In genomic region chr17:72616457-72616856, GRCh38 we compare ENCODE assay signal across 23 cellular contexts.
DNase-seq lines count a peak whose midpoint lies in the region; ATAC-seq and TF ChIP-seq lines count a peak whose summit lies in the region.
"Had no signal": no experiment of that assay in that cellular context is flagged by ENCODE, and none has a peak within 500 bp of the region (broad histone marks: within the 10 kb centered on the region; RNA-seq: fewer than 3 reads in every experiment).

No MANE protein-coding gene starts in this region.

- DNase-seq in GM23338 (ENCODE audit: low spot score) = no peak
- DNase-seq in iPS-NIHi11 (ENCODE audit: low spot score) = peak; percentile 48
- no peak for DNase-seq in SK-N-DZ (ENCODE audit: low spot score)
- no peak for DNase-seq in activated CD4-positive, alpha-beta T cell treated with anti-CD3 and anti-CD28 coated beads, Interleukin-2, amount 10 ng/mL, durations not matched to agents 24 days and 14 days
- no peak for DNase-seq in activated CD4-positive, alpha-beta T cell treated with anti-CD3 and anti-CD28 coated beads for 48 hours
- no peak for DNase-seq in NCI-H510A treated with DMSO at 0.1 percent for 48 hours (lab: John Stamatoyannopoulos, UW)
- DNase-seq: ACHN; CD4-positive, alpha-beta T cell; COR-L47; DND-41; HFFc6; MM.1S; NCI-H1092; NCI-H146; NCI-H2029; NCI-H226; NCI-H524; NCI-H82; Peyer's patch; SJCRH30 had no signal

- no peaks in the 10 kb centered on the region for H3K36me3 ChIP-seq in GM23338 (ENCODE audit: insufficient read depth)
- H3K36me3 ChIP-seq: BLaER1, Peyer's patch, SJCRH30 had no signal

- H3K4me1 ChIP-seq in GM23338 (ENCODE audit: insufficient read depth) = 0 out of 2 replicates have a peak, but pooled peaks cover 8% of the 10 kb centered on the region
- H3K4me1 ChIP-seq: SJCRH30 had no signal

- no peak overlapping the region for H2AFZ ChIP-seq in GM23338

- H4K20me1 ChIP-seq in GM23338 (replicated peaks; ENCODE audit: insufficient read depth) = no peaks in the 10 kb centered on the region
- H4K20me1 ChIP-seq: BLaER1 had no signal

- peaks cover 21% of the 10 kb centered on the region; the same call in 2 of the 3 replicates for H3K4me1 Mint-ChIP-seq in GM23338
- H3K4me1 Mint-ChIP-seq in activated CD4-positive, alpha-beta T cell treated with anti-CD3 and anti-CD28 coated beads, Interleukin-2, amount 10 ng/mL, durations not matched to agents 24 days and 14 days = peaks cover 23% of the 10 kb centered on the region

- H3K27ac ChIP-seq in GM23338 (ENCODE audit: low read depth) (no peak overlapping the region), VCaP (peak overlapping the region; percentile 95)
- H3K27ac ChIP-seq: BLaER1, SJCRH30 had no signal

- no peak overlapping the region for H3K27ac Mint-ChIP-seq in GM23338
- no peak overlapping the region for H3K27ac Mint-ChIP-seq in activated CD4-positive, alpha-beta T cell treated with anti-CD3 and anti-CD28 coated beads, Interleukin-2, amount 10 ng/mL, durations not matched to agents 24 days and 14 days
- H3K27ac Mint-ChIP-seq: HFFc6 had no signal

- intact Hi-C loops in activated CD4-positive, alpha-beta T cell treated with anti-CD3 and anti-CD28 coated beads, Interleukin-2, amount 10 ng/mL, durations not matched to agents 24 days and 14 days (cut with micrococcal nuclease) = no loop called here

- H3K4me2 ChIP-seq in GM23338 = no peak overlapping the region
- H3K4me2 ChIP-seq: BLaER1 had no signal

- TF ChIP-seq CTCF in GM23338 (conservative IDR thresholded peaks at IDR 0.05; ENCODE audit: low read depth in 2 of 2) (no peak), VCaP (conservative IDR thresholded peaks at IDR 0.05) (no peak)

- H3K27me3 Mint-ChIP-seq in GM23338 (ENCODE audit: insufficient read depth, low read depth, poor library complexity) = peaks cover 13% of the 10 kb centered on the region
- H3K27me3 Mint-ChIP-seq in activated CD4-positive, alpha-beta T cell treated with anti-CD3 and anti-CD28 coated beads, Interleukin-2, amount 10 ng/mL, durations not matched to agents 24 days and 14 days = peaks cover 43% of the 10 kb centered on the region

- no peaks in the 10 kb centered on the region for H3K79me2 ChIP-seq in GM23338 (replicated peaks; ENCODE audit: insufficient read depth)

- no peaks in the 10 kb centered on the region for H3F3A ChIP-seq in GM23338 (replicated peaks; ENCODE audit: low read depth)

- ATAC-seq in GM23338 = peak; percentile 58
- ATAC-seq: K562 had no signal

- no peaks in the 10 kb centered on the region for H3K9me3 Mint-ChIP-seq in GM23338
- H3K9me3 Mint-ChIP-seq in activated CD4-positive, alpha-beta T cell treated with anti-CD3 and anti-CD28 coated beads, Interleukin-2, amount 10 ng/mL, durations not matched to agents 24 days and 14 days = no peaks in the 10 kb centered on the region
- H3K9me3 Mint-ChIP-seq: CD4-positive, alpha-beta T cell; HFFc6 had no signal

- H3K4me3 ChIP-seq in GM23338 = no peak overlapping the region
- H3K4me3 ChIP-seq: BLaER1, K562, Peyer's patch, SJCRH30 had no signal

- H3K27me3 ChIP-seq in GM23338 (ENCODE audit: insufficient read depth) = no peaks in the 10 kb centered on the region
- H3K27me3 ChIP-seq: BLaER1, Peyer's patch had no signal

- no peak overlapping the region for H3K4me3 Mint-ChIP-seq in GM23338
- no peak overlapping the region for H3K4me3 Mint-ChIP-seq in activated CD4-positive, alpha-beta T cell treated with anti-CD3 and anti-CD28 coated beads, Interleukin-2, amount 10 ng/mL, durations not matched to agents 24 days and 14 days
- H3K4me3 Mint-ChIP-seq: CD4-positive, alpha-beta T cell; HFFc6 had no signal

- H3K36me3 Mint-ChIP-seq in GM23338 (ENCODE audit: low read depth) = no peaks in the 10 kb centered on the region
- H3K36me3 Mint-ChIP-seq in activated CD4-positive, alpha-beta T cell treated with anti-CD3 and anti-CD28 coated beads, Interleukin-2, amount 10 ng/mL, durations not matched to agents 24 days and 14 days (ENCODE audit: low read depth) = no peaks in the 10 kb centered on the region

- no peaks in the 10 kb centered on the region for H3K9me2 ChIP-seq in GM23338 (ENCODE audit: insufficient read depth)

TF ChIP-seq in GM23338, 12 proteins besides CTCF, POLR2A, EP300 and RAD21 (continues in another document):
- TF ChIP-seq ZNF114 (CRISPR knock-in tag; IDR thresholded peaks at IDR 0.05) = no peak
- TF ChIP-seq STAT1 (IDR thresholded peaks at IDR 0.05; ENCODE audit: unreplicated experiment) = no peak
- TF ChIP-seq ETS1 (IDR thresholded peaks at IDR 0.05) = no peak
- no peak for TF ChIP-seq POLR2AphosphoS5 (IDR thresholded peaks at IDR 0.05; ENCODE audit: low read depth)
- no peak for TF ChIP-seq ZNF462 (CRISPR knock-in tag; IDR thresholded peaks at IDR 0.05)
- TF ChIP-seq ZNF331 (CRISPR knock-in tag; IDR thresholded peaks at IDR 0.05; ENCODE audit: low read depth) = no peak
- no peak for TF ChIP-seq JUNB (IDR thresholded peaks at IDR 0.05; ENCODE audit: unreplicated experiment)
